ENCODE assay signal across 11 cellular contexts in the genomic region with DNA sequence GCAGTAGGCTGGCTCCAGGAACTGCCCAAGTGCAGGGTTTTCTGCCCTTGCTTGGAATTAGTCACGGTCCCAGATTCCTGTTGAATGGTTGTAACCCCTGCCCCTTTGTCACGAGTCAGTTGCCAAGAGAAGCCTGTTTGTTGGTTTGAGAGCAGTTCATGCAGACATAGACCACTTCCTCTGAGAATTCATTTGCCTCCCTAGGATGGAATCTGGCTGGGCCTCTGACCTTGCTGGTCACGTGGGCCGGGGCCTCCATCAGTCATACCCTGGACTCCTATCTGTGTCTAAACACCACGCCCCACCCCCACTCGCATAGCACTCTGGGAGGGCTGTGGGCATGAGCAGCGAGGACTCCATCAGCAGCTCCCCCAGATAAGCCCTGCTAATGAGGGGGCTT. TPM values are rescaled to one million over a fixed set of nuclear protein-coding genes. Genes with fewer than 3 reads are reported as not detected.
"Had no signal": no experiment of that assay in that cellular context is flagged by ENCODE, and none has a peak within 500 bp of the region (broad histone marks: within the 10 kb centered on the region; RNA-seq: fewer than 3 reads in every experiment).

No MANE protein-coding gene starts in this region.

RNA-seq across cellular contexts. Expression of gene GGTLC2, which starts 13.1 kb away (rescaled TPM):
- total RNA-seq: activated CD4-positive, alpha-beta memory T cell treated with anti-CD3 and anti-CD28 coated beads, Interleukin-2, amount 10 ng/mL, durations not matched to agents 7 days and 5 days; activated CD8-positive, alpha-beta memory T cell treated with anti-CD3 and anti-CD28 coated beads, Interleukin-2, amount 10 ng/mL, durations not matched to agents 7 days and 5 days; body of pancreas; esophagus muscularis mucosa; foreskin keratinocyte; lower leg skin; natural killer cell; omental fat pad; right lobe of liver; subcutaneous adipose tissue; T-cell had no signal
- polyA plus RNA-seq: foreskin keratinocyte had no signal
